18 cellular contexts compared by ENCODE assay signal in the genomic region with DNA sequence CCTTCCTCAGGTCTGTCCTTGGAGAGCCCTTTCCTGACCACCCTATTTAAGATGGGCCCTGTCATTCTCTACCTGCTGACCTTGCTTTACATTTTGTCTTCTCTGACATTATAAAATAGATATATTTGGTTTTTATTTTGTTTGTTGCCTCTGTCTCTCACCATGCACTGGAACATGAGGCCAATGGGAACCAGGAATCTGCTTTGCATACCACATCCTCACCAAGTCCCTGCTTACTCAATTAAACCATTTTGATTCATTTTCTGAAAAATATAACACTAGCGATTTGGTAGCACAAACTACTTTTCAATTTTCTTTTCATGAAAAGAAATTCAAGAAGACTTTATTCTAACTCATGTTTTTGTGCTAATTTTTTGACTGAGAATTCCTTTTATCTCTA. TPM values are rescaled to one million over a fixed set of nuclear protein-coding genes. Genes with fewer than 3 reads are reported as not detected.
DNase-seq lines count a peak whose midpoint lies in the region; ATAC-seq and TF ChIP-seq lines count a peak whose summit lies in the region.
"Had no signal": no experiment of that assay in that cellular context is flagged by ENCODE, and none has a peak within 500 bp of the region (broad histone marks: within the 10 kb centered on the region; RNA-seq: fewer than 3 reads in every experiment).

No MANE protein-coding gene starts in this region.

- H3K9me3 ChIP-seq in lower lobe of right lung (no peaks in the 10 kb centered on the region), spleen (no peaks in the 10 kb centered on the region)
- H3K9me3 ChIP-seq: adrenal gland had no signal

- peaks cover 13% of the 10 kb centered on the region for H3K27me3 Mint-ChIP-seq in activated T-helper 2 cell treated with anti-CD3 and anti-CD28 coated beads, Interferon-gamma antibody, Interleukin-2, Interleukin-4, amounts not matched to agents 10 μg/mL and 5 μg/mL and 100 μg/mL, durations not matched to agents 14 hours and 24 hours and 36 hours (ENCODE audit: low read depth)

- ATAC-seq in GM18499 (IDR thresholded peaks at IDR 0.05; ENCODE audit: insufficient read depth, unreplicated experiment) (peak; percentile 71), GM19351 (IDR thresholded peaks at IDR 0.05; ENCODE audit: unreplicated experiment) (peak; percentile 65), HG02885 (IDR thresholded peaks at IDR 0.05; ENCODE audit: poor library complexity, unreplicated experiment) (peak; percentile 76), lower lobe of right lung (no peak)

- H3K4me3 Mint-ChIP-seq in activated T-helper 2 cell treated with anti-CD3 and anti-CD28 coated beads, Interferon-gamma antibody, Interleukin-2, Interleukin-4, amounts not matched to agents 10 μg/mL and 5 μg/mL and 100 μg/mL, durations not matched to agents 14 hours and 24 hours and 36 hours (ENCODE audit: low read depth): no peak overlapping the region
- H3K4me3 Mint-ChIP-seq: neural crest cell had no signal

- TF ChIP-seq CTCF in lower lobe of right lung (IDR thresholded peaks at IDR 0.05): no peak
- no peak for TF ChIP-seq CTCF in spleen (IDR thresholded peaks at IDR 0.05 in 8 of 11, conservative IDR thresholded peaks at IDR 0.05 in 3 of 11)

- H3K27ac ChIP-seq in lower lobe of right lung (no peak overlapping the region), spleen (no peak overlapping the region), substantia nigra (ENCODE audit: low read depth, low read length, poor library complexity, severe bottlenecking) (no peak overlapping the region)
- H3K27ac ChIP-seq: adrenal gland, SK-N-MC had no signal

- TF ChIP-seq POLR2A in spleen (IDR thresholded peaks at IDR 0.05): no peak

- H3K36me3 ChIP-seq in lower lobe of right lung (no peaks in the 10 kb centered on the region), spleen (no peaks in the 10 kb centered on the region)
- H3K36me3 ChIP-seq: adrenal gland had no signal

- WGBS in spleen, 5 donors: 62 to 80% (median 68%) methylated on average over 1 of the region's 1 CpG

- no peak for DNase-seq in activated T-helper 2 cell treated with anti-CD3 and anti-CD28 coated beads, Interferon-gamma antibody, Interleukin-2, Interleukin-4, amounts not matched to agents 10 μg/mL and 5 μg/mL and 100 μg/mL, durations not matched to agents 14 hours and 24 hours and 36 hours (ENCODE audit: low spot score)
- no peak for DNase-seq in NCI-H2107 treated with DMSO at 0.1 percent for 48 hours (lab: John Stamatoyannopoulos, UW; ENCODE audit: unreplicated experiment)
- no peak for DNase-seq in lower lobe of right lung
- no peak for DNase-seq in spleen
- DNase-seq in substantia nigra (lab: John Stamatoyannopoulos, UW): no peak
- DNase-seq: activated CD8-positive, alpha-beta memory T cell treated with anti-CD3 and anti-CD28 coated beads, Interleukin-2, amount 50 U/mL, for 48 hours; adrenal gland; C1 segment of cervical spinal cord; DMS79; KG1; NCI-H446 treated with DMSO at 0.1 percent for 48 hours; stimulated activated CD4-positive, alpha-beta T cell treated with anti-CD3 and anti-CD28 coated beads, Interleukin-1b, Interleukin-23, amount 100 ng/mL, for 48 hours; trophoblast cell had no signal

- no peaks in the 10 kb centered on the region for H3K36me3 Mint-ChIP-seq in activated T-helper 2 cell treated with anti-CD3 and anti-CD28 coated beads, Interferon-gamma antibody, Interleukin-2, Interleukin-4, amounts not matched to agents 10 μg/mL and 5 μg/mL and 100 μg/mL, durations not matched to agents 14 hours and 24 hours and 36 hours (ENCODE audit: low read depth)

- peaks cover 17% of the 10 kb centered on the region for H3K4me1 Mint-ChIP-seq in activated T-helper 2 cell treated with anti-CD3 and anti-CD28 coated beads, Interferon-gamma antibody, Interleukin-2, Interleukin-4, amounts not matched to agents 10 μg/mL and 5 μg/mL and 100 μg/mL, durations not matched to agents 14 hours and 24 hours and 36 hours (ENCODE audit: low read depth)

- intact Hi-C loops in activated T-helper 2 cell treated with anti-CD3 and anti-CD28 coated beads, Interferon-gamma antibody, Interleukin-2, Interleukin-4, amounts not matched to agents 10 μg/mL and 5 μg/mL and 100 μg/mL, durations not matched to agents 14 hours and 24 hours and 36 hours (cut with micrococcal nuclease): loop anchor here (5.0 kb wide), 1 partner anchor 45 kb away; no protein-coding TSS in a partner anchor
- intact Hi-C loops in lower lobe of right lung (cut with DNase I) (no loop called here), spleen (cut with DNase I; ENCODE audit: low total_unique reads) (no loop called here)

- H3K4me1 ChIP-seq in lower lobe of right lung (no peaks in the 10 kb centered on the region), spleen (no peaks in the 10 kb centered on the region)
- H3K4me1 ChIP-seq: adrenal gland had no signal

- no peaks in the 10 kb centered on the region for H3K9me3 Mint-ChIP-seq in activated T-helper 2 cell treated with anti-CD3 and anti-CD28 coated beads, Interferon-gamma antibody, Interleukin-2, Interleukin-4, amounts not matched to agents 10 μg/mL and 5 μg/mL and 100 μg/mL, durations not matched to agents 14 hours and 24 hours and 36 hours

- peak overlapping the region; percentile 68 for H3K27ac Mint-ChIP-seq in activated T-helper 2 cell treated with anti-CD3 and anti-CD28 coated beads, Interferon-gamma antibody, Interleukin-2, Interleukin-4, amounts not matched to agents 10 μg/mL and 5 μg/mL and 100 μg/mL, durations not matched to agents 14 hours and 24 hours and 36 hours

- H3K27me3 ChIP-seq in lower lobe of right lung (ENCODE audit: low read depth) (no peaks in the 10 kb centered on the region), spleen (replicated peaks in 1 of 7) (no peaks in the 10 kb centered on the region)
- H3K27me3 ChIP-seq: adrenal gland had no signal

- H3K4me3 ChIP-seq in lower lobe of right lung (no peak overlapping the region), spleen (no peak overlapping the region)
- H3K4me3 ChIP-seq: adrenal gland, SK-N-MC had no signal

RNA-seq across cellular contexts. Expression of gene POPDC3, which starts 32.8 kb away (rescaled TPM):
- not detected in 2 replicates for total RNA-seq in activated T-helper 2 cell treated with anti-CD3 and anti-CD28 coated beads, Interferon-gamma antibody, Interleukin-2, Interleukin-4, amounts not matched to agents 10 μg/mL and 5 μg/mL and 100 μg/mL, durations not matched to agents 14 hours and 24 hours and 36 hours
- total RNA-seq in lower lobe of right lung: 0.80 TPM
- not detected for total RNA-seq in spleen
- polyA plus RNA-seq in spleen: under 1 TPM in 2 of 3 donors, not detected in 1; 0.08 to 0.24 TPM

Comparison
In these comparisons a context has a peak if more than half of its experiments do, and no peak if none do; other contexts are left out.
1. ATAC-seq: peak in GM18499 (single experiment), GM19351 (single experiment) and HG02885 (single experiment); none in lower lobe of right lung (0 of 2).